24 cellular contexts compared by ENCODE assay signal in genomic region chr15:33742286-33742685, GRCh38.
"Had no signal": no experiment of that assay in that cellular context is flagged by ENCODE, and none has a peak within 500 bp of the region (broad histone marks: within the 10 kb centered on the region; RNA-seq: fewer than 3 reads in every experiment).

No MANE protein-coding gene starts in this region.

- H3K27me3 Mint-ChIP-seq: activated CD4-positive, alpha-beta T cell treated with anti-CD3 and anti-CD28 coated beads, Interleukin-2, amount 10 ng/mL, durations not matched to agents 24 days and 14 days; stimulated activated memory B cell treated with anti-CD40 and anti-IgM and Interleukin-4, amounts not matched to agents 10 μg/mL and 1 μg/mL and 100 μg/mL, for 72 hours had no signal

- H3K9me3 Mint-ChIP-seq: activated CD4-positive, alpha-beta memory T cell treated with anti-CD3 and anti-CD28 coated beads, Interleukin-2, amount 10 ng/mL, durations not matched to agents 7 days and 5 days; activated CD4-positive, alpha-beta T cell treated with anti-CD3 and anti-CD28 coated beads, Interleukin-2, amount 10 ng/mL, durations not matched to agents 24 days and 14 days; activated T-cell treated with anti-CD3 and anti-CD28 coated beads, Interleukin-2, amount 50 U/mL, for 24 hours; naive thymus-derived CD8-positive, alpha-beta T cell; neural progenitor cell; stimulated activated memory B cell treated with anti-CD40 and anti-IgM and Interleukin-4, amounts not matched to agents 10 μg/mL and 1 μg/mL and 100 μg/mL, for 72 hours had no signal

- H3K4me1 Mint-ChIP-seq: activated CD4-positive, alpha-beta memory T cell treated with anti-CD3 and anti-CD28 coated beads, Interleukin-2, amount 10 ng/mL, durations not matched to agents 7 days and 5 days; activated CD4-positive, alpha-beta T cell treated with anti-CD3 and anti-CD28 coated beads, Interleukin-2, amount 10 ng/mL, durations not matched to agents 24 days and 14 days had no signal

- ATAC-seq: naive thymus-derived CD8-positive, alpha-beta T cell; stimulated activated memory B cell treated with anti-CD40 and anti-IgM and Interleukin-4, amounts not matched to agents 10 μg/mL and 1 μg/mL and 100 μg/mL, for 72 hours; T-helper 17 cell had no signal

- H3K4me3 Mint-ChIP-seq: activated CD4-positive, alpha-beta memory T cell treated with anti-CD3 and anti-CD28 coated beads, Interleukin-2, amount 10 ng/mL, durations not matched to agents 7 days and 5 days; activated CD4-positive, alpha-beta T cell treated with anti-CD3 and anti-CD28 coated beads, Interleukin-2, amount 10 ng/mL, durations not matched to agents 24 days and 14 days; activated T-cell treated with anti-CD3 and anti-CD28 coated beads, Interleukin-2, amount 50 U/mL, for 24 hours; naive thymus-derived CD8-positive, alpha-beta T cell; neural progenitor cell; stimulated activated memory B cell treated with anti-CD40 and anti-IgM and Interleukin-4, amounts not matched to agents 10 μg/mL and 1 μg/mL and 100 μg/mL, for 72 hours; T-helper 17 cell had no signal

- H3K36me3 Mint-ChIP-seq: naive thymus-derived CD8-positive, alpha-beta T cell; neural progenitor cell; stimulated activated memory B cell treated with anti-CD40 and anti-IgM and Interleukin-4, amounts not matched to agents 10 μg/mL and 1 μg/mL and 100 μg/mL, for 72 hours had no signal

- DNase-seq: activated CD4-positive, alpha-beta memory T cell treated with anti-CD3 and anti-CD28 coated beads, Interleukin-2, amount 10 ng/mL, durations not matched to agents 7 days and 5 days; activated CD4-positive, alpha-beta T cell treated with anti-CD3 and anti-CD28 coated beads, Interleukin-2, amount 10 ng/mL, durations not matched to agents 24 days and 14 days; activated CD4-positive, CD25-positive, alpha-beta regulatory T cell treated with anti-CD3 and anti-CD28 coated beads, Interleukin-2, amount 50 U/mL, for 72 hours; activated CD8-positive, alpha-beta memory T cell treated with anti-CD3 and anti-CD28 coated beads, Interleukin-2, amount 50 U/mL, for 48 hours; activated gamma-delta T cell treated with Interleukin-2 at 50 U/mL for 16 hours; activated naive CD4-positive, alpha-beta T cell treated with anti-CD3 and anti-CD28 coated beads, Interleukin-2, amount 50 U/mL, for 16 hours; activated T-cell treated with anti-CD3 and anti-CD28 coated beads, Interleukin-2, amount 50 U/mL, for 24 hours; cortex of kidney; foreskin melanocyte; heart right ventricle; midbrain; naive thymus-derived CD8-positive, alpha-beta T cell; occipital lobe; stimulated activated CD4-positive, alpha-beta T cell treated with anti-CD3 and anti-CD28 coated beads, Interleukin-1b, Interleukin-23, amount 100 ng/mL, for 48 hours; stimulated activated CD4-positive, alpha-beta T cell treated with anti-CD3 and anti-CD28 coated beads, Interleukin-4, amount 100 ng/mL, for 4 hours; stimulated activated CD8-positive, alpha-beta memory T cell treated with anti-CD3 and anti-CD28 coated beads, Interleukin-4, amount 100 ng/mL, for 48 hours; T-helper 17 cell; tibial artery; upper lobe of right lung had no signal

- H3K4me3 ChIP-seq: heart right ventricle, neural progenitor cell, right atrium auricular region, smooth muscle cell, suprapubic skin, tibial artery, upper lobe of right lung had no signal

- H3K27ac Mint-ChIP-seq: activated CD4-positive, alpha-beta memory T cell treated with anti-CD3 and anti-CD28 coated beads, Interleukin-2, amount 10 ng/mL, durations not matched to agents 7 days and 5 days; activated CD4-positive, alpha-beta T cell treated with anti-CD3 and anti-CD28 coated beads, Interleukin-2, amount 10 ng/mL, durations not matched to agents 24 days and 14 days; activated T-cell treated with anti-CD3 and anti-CD28 coated beads, Interleukin-2, amount 50 U/mL, for 24 hours; naive thymus-derived CD8-positive, alpha-beta T cell; neural progenitor cell; stimulated activated memory B cell treated with anti-CD40 and anti-IgM and Interleukin-4, amounts not matched to agents 10 μg/mL and 1 μg/mL and 100 μg/mL, for 72 hours; T-helper 17 cell had no signal
